32 cellular contexts compared by ENCODE assay signal in the genomic region with DNA sequence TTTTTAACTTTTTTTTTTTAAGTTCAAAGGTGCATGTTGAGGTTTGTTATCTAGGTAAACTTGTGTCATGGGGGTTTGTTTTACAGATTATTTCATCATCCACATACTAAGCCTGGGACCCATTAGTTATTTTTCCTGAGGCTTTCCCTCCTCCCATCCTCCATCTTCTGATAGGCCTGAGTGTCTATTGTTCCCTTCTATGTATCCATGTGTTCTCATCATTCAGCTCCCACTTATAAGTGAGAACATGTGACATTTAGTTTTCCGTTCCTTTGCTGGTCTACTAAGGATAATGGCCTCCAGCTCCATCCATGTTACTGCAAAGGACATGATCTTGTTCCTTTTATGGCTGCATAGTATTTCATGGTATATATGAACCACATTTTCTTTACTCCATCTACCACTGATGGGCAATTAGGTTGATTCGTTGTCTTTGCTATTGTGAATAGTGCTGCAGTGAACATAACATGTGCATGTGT. TPM values are rescaled to one million over a fixed set of nuclear protein-coding genes. Genes with fewer than 3 reads are reported as not detected.
"Had no signal": no experiment of that assay in that cellular context is flagged by ENCODE, and none has a peak within 500 bp of the region (broad histone marks: within the 10 kb centered on the region; RNA-seq: fewer than 3 reads in every experiment).

No MANE protein-coding gene starts in this region.

- H3K27ac Mint-ChIP-seq: dendritic cell treated with granulocyte-macrophage colony-stimulating factor and Interleukin-4, amounts not matched to agents 40 ng/mL and 50 ng/mL, for 4 days; effector memory CD8-positive, alpha-beta T cell; endodermal cell; mesothelial cell of epicardium had no signal

- H3K4me1 Mint-ChIP-seq: mesothelial cell of epicardium had no signal

- ATAC-seq: effector memory CD8-positive, alpha-beta T cell; esophagus mucosa; gastrocnemius medialis; heart right ventricle; left cardiac atrium; left lung; left ventricle myocardium superior; lower lobe of right lung had no signal

- H3K9me3 ChIP-seq: colonic mucosa, esophagus squamous epithelium, gastrocnemius medialis, left lung, lower lobe of right lung had no signal

- H3K4me3 Mint-ChIP-seq: dendritic cell treated with granulocyte-macrophage colony-stimulating factor and Interleukin-4, amounts not matched to agents 40 ng/mL and 50 ng/mL, for 4 days; effector memory CD8-positive, alpha-beta T cell; endodermal cell; mesothelial cell of epicardium had no signal

- H3K27ac ChIP-seq: colonic mucosa, epithelial cell of prostate, esophagus squamous epithelium, gastrocnemius medialis, heart right ventricle, left lung, lower lobe of right lung had no signal

- H3K27me3 Mint-ChIP-seq: effector memory CD8-positive, alpha-beta T cell had no signal

- H3K9me3 Mint-ChIP-seq: dendritic cell treated with granulocyte-macrophage colony-stimulating factor and Interleukin-4, amounts not matched to agents 40 ng/mL and 50 ng/mL, for 4 days; endodermal cell had no signal

- FAIRE-seq: endometrium, keratinocyte had no signal

- H3K36me3 ChIP-seq: colonic mucosa, esophagus squamous epithelium, gastrocnemius medialis, heart right ventricle, left lung, lower lobe of right lung had no signal

- DNase-seq: colonic mucosa; cortex of kidney; effector CD8-positive, alpha-beta T cell; effector memory CD8-positive, alpha-beta T cell; endodermal cell; erythroblast; esophagus squamous epithelium; foreskin fibroblast; foreskin melanocyte; gastrocnemius medialis; glutamatergic neuron; head of caudate nucleus; heart right ventricle; hippocampal formation; left cardiac atrium; left lung; left ventricle myocardium superior; lower lobe of right lung; mesenchymal stem cell had no signal

- H3K4me3 ChIP-seq: colonic mucosa, esophagus squamous epithelium, gastrocnemius medialis, heart right ventricle, left lung, lower lobe of right lung had no signal

- H3K27me3 ChIP-seq: colonic mucosa, esophagus squamous epithelium, gastrocnemius medialis, heart right ventricle, left lung had no signal

- H3K4me1 ChIP-seq: colonic mucosa, esophagus squamous epithelium, gastrocnemius medialis, heart right ventricle, left lung, lower lobe of right lung had no signal

RNA-seq across cellular contexts. Expression of a gene that starts 14.4 kb away (rescaled TPM):
- total RNA-seq: dermis microvascular lymphatic vessel endothelial cell, esophagus mucosa, esophagus squamous epithelium, gastrocnemius medialis, glomerular endothelial cell, kidney epithelial cell, left cardiac atrium, left ventricle myocardium superior, lower leg skin, lung microvascular endothelial cell, mesenteric fat pad, mononuclear cell had no signal
- polyA plus RNA-seq: heart right ventricle had no signal
